In the genomic region with DNA sequence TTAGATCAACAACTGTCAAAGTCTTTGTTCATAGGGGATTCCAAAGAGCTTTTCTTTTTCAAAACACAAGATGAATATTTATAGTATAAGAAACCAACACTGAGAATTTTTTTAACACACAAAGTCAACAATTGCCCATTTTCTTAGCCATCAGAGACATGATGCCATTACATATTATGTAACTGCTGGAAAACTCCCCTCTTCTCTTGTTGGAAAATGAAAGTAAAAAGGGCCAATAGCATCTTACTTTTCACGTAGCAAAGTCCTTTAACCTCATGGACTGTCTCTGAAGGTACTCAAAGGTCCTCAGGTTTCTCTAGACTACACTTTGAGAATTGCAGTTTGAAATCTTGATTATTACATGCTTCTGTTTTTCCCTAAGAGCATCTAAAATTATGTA, we compare ENCODE assay signal across 23 cellular contexts.
"Had no signal": no experiment of that assay in that cellular context is flagged by ENCODE, and none has a peak within 500 bp of the region (broad histone marks: within the 10 kb centered on the region; RNA-seq: fewer than 3 reads in every experiment).

No MANE protein-coding gene starts in this region.

- H3K27me3 ChIP-seq: SJSA1 had no signal

- H3K4me2 ChIP-seq: KMS-11 had no signal

- H3K9me3 ChIP-seq: SJSA1 had no signal

- H3K9ac ChIP-seq: KMS-11 had no signal

- H3K36me3 ChIP-seq: SJSA1 had no signal

- ATAC-seq: K562, Panc1, PC-3 had no signal

- H3K4me3 ChIP-seq: K562, SJSA1, SK-N-MC had no signal

- H3K4me1 ChIP-seq: SJSA1 had no signal

- H3K27ac ChIP-seq: HL-60, KMS-11, SJSA1, SK-N-MC had no signal

- DNase-seq: Kasumi-1; MM.1S; NCI-H1092 treated with DMSO at 0.1 percent for 48 hours; NCI-H1436; NCI-H1694; NCI-H1930; NCI-H2081; NCI-H2107; NCI-H2227 treated with DMSO at 0.1 percent for 48 hours; NCI-H524; NCI-H526 treated with DMSO at 0.1 percent for 48 hours; NCI-H748 treated with DMSO at 0.1 percent for 48 hours; NK-92 treated with Interleukin-12 subunit alpha and Interleukin-12 subunit beta, amount 100 ng/mL, for 24 hours; PC-3; Right ventricle myocardium superior; RPMI8226; SIG-M5 had no signal
